ENCODE assay signal across 1 cellular context in genomic region chr1:70487910-70488665, GRCh38.
TF ChIP-seq lines count a peak whose summit lies in the region.

No MANE protein-coding gene starts in this region.

TF ChIP-seq in GM23338, 12 proteins besides CTCF, POLR2A, EP300 and RAD21 (continued from another document):
- no peak; the same call in 1 of the 2 replicates for TF ChIP-seq ZNF462 (CRISPR knock-in tag; IDR thresholded peaks at IDR 0.05)
- no peak for TF ChIP-seq ETS1 (IDR thresholded peaks at IDR 0.05)
- TF ChIP-seq CREB1 (CRISPR knock-in tag; IDR thresholded peaks at IDR 0.05; ENCODE audit: low read depth): no peak
- TF ChIP-seq ZNF114 (CRISPR knock-in tag; IDR thresholded peaks at IDR 0.05): no peak
- TF ChIP-seq EZH2phosphoT487 (IDR thresholded peaks at IDR 0.05; ENCODE audit: unreplicated experiment): no peak
- TF ChIP-seq EZH2 (IDR thresholded peaks at IDR 0.05; ENCODE audit: low read depth, unreplicated experiment): no peak
- no peak for TF ChIP-seq JUNB (IDR thresholded peaks at IDR 0.05; ENCODE audit: unreplicated experiment)
- no peak for TF ChIP-seq STAT1 (IDR thresholded peaks at IDR 0.05; ENCODE audit: unreplicated experiment)
